20 cellular contexts compared by ENCODE assay signal in genomic region chr21:46023126-46023985, GRCh38. TPM values are rescaled to one million over a fixed set of nuclear protein-coding genes. Genes with fewer than 3 reads are reported as not detected.
DNase-seq lines count a peak whose midpoint lies in the region; FAIRE-seq and TF ChIP-seq lines count a peak whose summit lies in the region.
"Had no signal": no experiment of that assay in that cellular context is flagged by ENCODE, and none has a peak within 500 bp of the region (broad histone marks: within the 10 kb centered on the region; RNA-seq: fewer than 3 reads in every experiment).

No MANE protein-coding gene starts in this region.

- TF ChIP-seq POLR2A in transverse colon (IDR thresholded peaks at IDR 0.05): no peak

- H3K9me3 ChIP-seq in transverse colon: no peaks in the 10 kb centered on the region

- TF ChIP-seq CTCF in fibroblast of the aortic adventitia (IDR thresholded peaks at IDR 0.05; ENCODE audit: insufficient read depth, low read length): no peak
- no peak for TF ChIP-seq CTCF in nephron progenitor cell (IDR thresholded peaks at IDR 0.05)
- TF ChIP-seq CTCF in transverse colon (IDR thresholded peaks at IDR 0.05): no peak
- TF ChIP-seq CTCF in D721Med (IDR thresholded peaks at IDR 0.05; ENCODE audit: insufficient read depth, missing control alignments): no peak

- H3K4me1 Mint-ChIP-seq in nephron progenitor cell: peaks cover 86% of the 10 kb centered on the region
- H3K4me1 Mint-ChIP-seq: natural killer cell had no signal

- H3K4me3 Mint-ChIP-seq in nephron progenitor cell: peak overlapping the region; percentile 37
- H3K4me3 Mint-ChIP-seq: activated T-helper 1 cell treated with anti-CD3 and anti-CD28 coated beads, Interleukin-12 subunit alpha, Interleukin-12 subunit beta, Interleukin-2, Interleukin-4 antibody, amounts not matched to agents 30 ng/mL and 10 ng/mL and 1 ng/mL, durations not matched to agents 14 hours and 24 hours and 36 hours; dendritic cell treated with granulocyte-macrophage colony-stimulating factor and Interleukin-4, amounts not matched to agents 40 ng/mL and 50 ng/mL, for 4 days; HFFc6; natural killer cell had no signal

- H3K27me3 Mint-ChIP-seq in nephron progenitor cell (ENCODE audit: low read depth, poor library complexity): peaks cover 7% of the 10 kb centered on the region

- H3K27ac ChIP-seq in adipose tissue (ENCODE audit: low read depth, low read length) (peak overlapping the region; percentile 23), transverse colon (peak overlapping the region; percentile 82 to 90 (median 86))
- H3K27ac ChIP-seq: C4-2B had no signal

- intact Hi-C loops in transverse colon (cut with DNase I; ENCODE audit: low total_unique reads): loop anchor here (10.0 kb wide), 1 partner anchor 49 kb away; no protein-coding TSS in a partner anchor

- H3K4me1 ChIP-seq in transverse colon: peaks cover 15 to 57% (median 16%) of the 10 kb centered on the region in 4 donors

- H3K9me3 Mint-ChIP-seq in nephron progenitor cell: no peaks in the 10 kb centered on the region
- H3K9me3 Mint-ChIP-seq: activated T-helper 1 cell treated with anti-CD3 and anti-CD28 coated beads, Interleukin-12 subunit alpha, Interleukin-12 subunit beta, Interleukin-2, Interleukin-4 antibody, amounts not matched to agents 30 ng/mL and 10 ng/mL and 1 ng/mL, durations not matched to agents 14 hours and 24 hours and 36 hours; dendritic cell treated with granulocyte-macrophage colony-stimulating factor and Interleukin-4, amounts not matched to agents 40 ng/mL and 50 ng/mL, for 4 days; HFFc6; natural killer cell had no signal

- no peaks in the 10 kb centered on the region for H3K27me3 ChIP-seq in transverse colon

- no peaks in the 10 kb centered on the region for H3K36me3 Mint-ChIP-seq in nephron progenitor cell (ENCODE audit: low read depth)
- H3K36me3 Mint-ChIP-seq: natural killer cell had no signal

- peak; percentile 39 for DNase-seq in fibroblast of the aortic adventitia (ENCODE audit: low read depth)
- DNase-seq in nephron progenitor cell: peak; percentile 58
- no peak for DNase-seq in transverse colon
- no peak for DNase-seq in D721Med (ENCODE audit: insufficient read length, low spot score)
- no peak for DNase-seq in SKM-1 (lab: John Stamatoyannopoulos, UW; ENCODE audit: unreplicated experiment)
- DNase-seq in NCI-H526 (lab: John Stamatoyannopoulos, UW): no peak
- DNase-seq: activated naive CD4-positive, alpha-beta T cell treated with anti-CD3 and anti-CD28 coated beads, Interleukin-2, amount 50 U/mL, for 16 hours; anterior cingulate cortex; Calu3; caudate nucleus; HFFc6; KBM-7; natural killer cell; NCI-H1417 treated with DMSO at 0.1 percent for 48 hours; substantia nigra had no signal

- FAIRE-seq in D721Med (lab: Jason Lieb, UNC): no peak
- FAIRE-seq: GM12892 had no signal

- no peak for TF ChIP-seq EP300 in transverse colon (IDR thresholded peaks at IDR 0.05; ENCODE audit: low read depth)

- 81 to 84% (median 81%) methylated on average over 25 of the region's 25 CpGs for WGBS in adipose tissue, 3 donors
- WGBS in transverse colon (ENCODE audit: low coverage in 1 of 2), 2 donors: 20 to 67% methylated on average over 1 to 22 of the region's 25 CpGs

- H3K27ac Mint-ChIP-seq in nephron progenitor cell: peak overlapping the region; percentile 77
- H3K27ac Mint-ChIP-seq: activated T-helper 1 cell treated with anti-CD3 and anti-CD28 coated beads, Interleukin-12 subunit alpha, Interleukin-12 subunit beta, Interleukin-2, Interleukin-4 antibody, amounts not matched to agents 30 ng/mL and 10 ng/mL and 1 ng/mL, durations not matched to agents 14 hours and 24 hours and 36 hours; dendritic cell treated with granulocyte-macrophage colony-stimulating factor and Interleukin-4, amounts not matched to agents 40 ng/mL and 50 ng/mL, for 4 days; HFFc6; natural killer cell had no signal

- no peaks in the 10 kb centered on the region for H3K36me3 ChIP-seq in transverse colon

- in situ Hi-C loops in transverse colon (cut with MboI; ENCODE audit: low pct_ligation_motif_present in 1 of 4, low pct_unique_long_range_greater_than_20kb in 1 of 4, low sequenced_read_pairs in 3 of 4): no loop called here

- no peak overlapping the region for H3K4me3 ChIP-seq in fibroblast of the aortic adventitia (ENCODE audit: low read depth, low read length)
- H3K4me3 ChIP-seq in transverse colon: no peak overlapping the region

RNA-seq across cellular contexts. Expression of gene COL6A1, which starts 41.8 kb away (rescaled TPM):
- polyA plus RNA-seq in adipose tissue: 100 to 1,000 TPM in 2 of 3 donors, 10 to 100 TPM in 1; 74.2 to 471 (median 345) TPM
- total RNA-seq in fibroblast of the aortic adventitia (ENCODE audit: low replicate concordance): 1,082 and 1,517 TPM in 2 replicates
- total RNA-seq in transverse colon: 100 to 1,000 TPM; 166 to 580 (median 346) TPM

Comparison
In these comparisons a context has a peak if more than half of its experiments do, and no peak if none do; other contexts are left out.
1. DNase-seq: peak in fibroblast of the aortic adventitia (single experiment) and nephron progenitor cell (single experiment); none in transverse colon (single experiment), D721Med (single experiment), SKM-1 (single experiment) and NCI-H526 (0 of 2).